ENCODE assay signal across 12 cellular contexts in the genomic region with DNA sequence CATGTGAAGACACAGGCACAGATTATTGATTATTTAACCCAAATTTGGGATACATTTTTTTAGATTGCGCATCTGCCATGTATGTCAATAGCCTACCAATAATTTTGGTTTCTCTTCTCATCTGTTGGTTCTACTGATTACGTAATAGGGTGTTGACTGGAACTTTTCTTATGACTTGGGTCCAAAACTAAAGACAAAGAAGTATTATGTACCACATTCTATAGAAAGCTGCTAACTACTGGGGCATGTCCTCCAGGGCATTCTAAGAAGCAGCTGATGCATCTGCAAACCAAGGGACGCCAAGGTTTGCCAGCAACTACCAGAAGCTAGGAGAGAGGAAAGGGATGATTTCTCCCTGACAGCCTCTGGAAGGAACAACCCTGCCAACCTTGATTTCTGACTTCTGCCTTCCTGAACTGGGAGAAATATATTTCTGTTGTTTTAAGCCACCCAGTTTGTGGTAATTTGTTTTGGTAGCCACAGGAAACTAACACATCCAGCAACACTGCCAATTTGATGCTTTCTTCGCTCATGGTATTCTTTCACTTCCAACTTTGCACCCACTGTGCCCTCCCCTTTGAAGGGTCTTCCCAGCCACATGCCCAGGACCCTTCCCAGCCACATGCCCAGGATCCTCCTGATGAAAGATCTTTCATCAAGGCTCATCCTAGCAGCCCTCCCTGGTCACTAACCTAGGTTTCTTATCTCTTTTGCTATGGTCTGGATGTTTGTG. TPM values are rescaled to one million over a fixed set of nuclear protein-coding genes. Genes with fewer than 3 reads are reported as not detected.
A peak's percentile ranks its signal among the peaks of the same experiment; 100 is the strongest.
DNase-seq lines count a peak whose midpoint lies in the region; ATAC-seq and TF ChIP-seq lines count a peak whose summit lies in the region.
"Had no signal": no experiment of that assay in that cellular context is flagged by ENCODE, and none has a peak within 500 bp of the region (broad histone marks: within the 10 kb centered on the region; RNA-seq: fewer than 3 reads in every experiment).

No MANE protein-coding gene starts in this region.

- intact Hi-C loops in activated B cell treated with CpG ODN at 0.5 μM for 24 hours (cut with micrococcal nuclease): loop anchor here (2.0 kb wide), 1 partner anchor 18 kb away; no protein-coding TSS in a partner anchor
- intact Hi-C loops in activated CD4-positive, alpha-beta memory T cell treated with anti-CD3 and anti-CD28 coated beads for 36 hours (cut with micrococcal nuclease): no loop called here

- DNase-seq in GM12865 (ENCODE audit: low read depth) (peak; percentile 76), GM19240 (ENCODE audit: insufficient read length, low spot score) (peak; percentile 23), activated B cell treated with CpG ODN at 0.5 μM for 24 hours (no peak), DMS53 (lab: John Stamatoyannopoulos, UW) (no peak), left lobe of liver (ENCODE audit: low spot score) (no peak)
- no peak for DNase-seq in effector CD4-positive, alpha-beta T cell
- DNase-seq in activated CD4-positive, alpha-beta memory T cell treated with anti-CD3 and anti-CD28 coated beads for 36 hours: no peak
- DNase-seq: NCI-H1105 treated with DMSO at 0.1 percent for 48 hours, WERI-Rb-1 had no signal

- H3K4me3 Mint-ChIP-seq in activated B cell treated with CpG ODN at 0.5 μM for 24 hours: peak overlapping the region; percentile 78
- no peak overlapping the region for H3K4me3 Mint-ChIP-seq in activated CD4-positive, alpha-beta memory T cell treated with anti-CD3 and anti-CD28 coated beads for 36 hours
- H3K4me3 Mint-ChIP-seq: activated naive CD8-positive, alpha-beta T cell had no signal

- CTCF ChIA-PET in activated B cell treated with CpG ODN at 0.5 μM for 24 hours (lab: Charles Lee): interaction anchor here (1.2 to 2.5 kb wide), 2 partner anchors 16 to 60 kb away, joined by 3 to 12 read pairs; a partner anchor contains a TSS
- CTCF ChIA-PET in activated CD4-positive, alpha-beta memory T cell treated with anti-CD3 and anti-CD28 coated beads for 36 hours (lab: Charles Lee): interaction anchor here (1.2 kb wide), 1 partner anchor 17 kb away, joined by 3 read pairs; no protein-coding TSS in a partner anchor

- peaks cover 32% of the 10 kb centered on the region for H3K36me3 Mint-ChIP-seq in activated B cell treated with CpG ODN at 0.5 μM for 24 hours (ENCODE audit: low read depth)
- peaks cover 4% of the 10 kb centered on the region for H3K36me3 Mint-ChIP-seq in activated CD4-positive, alpha-beta memory T cell treated with anti-CD3 and anti-CD28 coated beads for 36 hours

- ATAC-seq in HG03064 (IDR thresholded peaks at IDR 0.05; ENCODE audit: low read depth, unreplicated experiment) (peak; percentile 42), activated B cell treated with CpG ODN at 0.5 μM for 24 hours (ENCODE audit: low read depth) (no peak), left lobe of liver (no peak)

- H3K27me3 Mint-ChIP-seq in activated B cell treated with CpG ODN at 0.5 μM for 24 hours: no peaks in the 10 kb centered on the region
- no peaks in the 10 kb centered on the region for H3K27me3 Mint-ChIP-seq in activated CD4-positive, alpha-beta memory T cell treated with anti-CD3 and anti-CD28 coated beads for 36 hours
- H3K27me3 Mint-ChIP-seq: activated naive CD8-positive, alpha-beta T cell had no signal

- peaks cover 57% of the 10 kb centered on the region for H3K4me1 Mint-ChIP-seq in activated B cell treated with CpG ODN at 0.5 μM for 24 hours
- peaks cover 22% of the 10 kb centered on the region for H3K4me1 Mint-ChIP-seq in activated CD4-positive, alpha-beta memory T cell treated with anti-CD3 and anti-CD28 coated beads for 36 hours (ENCODE audit: low read depth)

- H3K9me3 Mint-ChIP-seq in activated B cell treated with CpG ODN at 0.5 μM for 24 hours: peaks cover 11% of the 10 kb centered on the region
- peaks cover 14% of the 10 kb centered on the region for H3K9me3 Mint-ChIP-seq in activated CD4-positive, alpha-beta memory T cell treated with anti-CD3 and anti-CD28 coated beads for 36 hours

- H3K27ac Mint-ChIP-seq in activated B cell treated with CpG ODN at 0.5 μM for 24 hours: peak overlapping the region; percentile 96
- no peak overlapping the region for H3K27ac Mint-ChIP-seq in activated CD4-positive, alpha-beta memory T cell treated with anti-CD3 and anti-CD28 coated beads for 36 hours

- H3K4me3 ChIP-seq in GM12865 (ENCODE audit: low read depth, low read length): peak overlapping the region; percentile 36
- H3K4me3 ChIP-seq: BLaER1 had no signal

- TF ChIP-seq CTCF in GM12865 (IDR thresholded peaks at IDR 0.05; ENCODE audit: insufficient read depth, low read depth, low read length, missing control alignments) (no peak), activated B cell treated with CpG ODN at 0.5 μM for 24 hours (IDR thresholded peaks at IDR 0.05) (no peak)

- POLR2A ChIA-PET in activated B cell treated with CpG ODN at 0.5 μM for 24 hours (lab: Charles Lee): interaction anchor here (1.0 to 3.1 kb wide), 4 partner anchors 16 to 61 kb away, joined by 6 to 46 read pairs (median 13); a partner anchor contains a TSS
- POLR2A ChIA-PET in activated CD4-positive, alpha-beta memory T cell treated with anti-CD3 and anti-CD28 coated beads for 36 hours (lab: Charles Lee): interaction anchor here (1.8 kb wide), 1 partner anchor 17 kb away, joined by 5 read pairs; no protein-coding TSS in a partner anchor

RNA-seq across cellular contexts. Expression of a gene that starts 15.9 kb away (rescaled TPM):
- total RNA-seq in activated B cell treated with CpG ODN at 0.5 μM for 24 hours: 39.6 and 43.0 TPM in 2 replicates
- 1 to 10 TPM; 1.5 to 1.8 TPM for total RNA-seq in activated CD4-positive, alpha-beta memory T cell treated with anti-CD3 and anti-CD28 coated beads for 36 hours
- 4.2 TPM for total RNA-seq in left lobe of liver

RNA-seq across cellular contexts. Expression of a gene that starts 36.1 kb away (rescaled TPM):
- total RNA-seq in activated B cell treated with CpG ODN at 0.5 μM for 24 hours (59.1 and 64.7 TPM in 2 replicates), left lobe of liver (1.5 TPM)
- total RNA-seq in activated CD4-positive, alpha-beta memory T cell treated with anti-CD3 and anti-CD28 coated beads for 36 hours: 1 to 10 TPM; 1.4 to 2.2 TPM

RNA-seq across cellular contexts. Expression of a gene that starts 37.7 kb away (rescaled TPM):
- total RNA-seq in activated B cell treated with CpG ODN at 0.5 μM for 24 hours (92.0 and 107 TPM in 2 replicates), left lobe of liver (0.08 TPM)
- under 1 TPM in 1 of 2 experiments, not detected in 1; 0.05 TPM for total RNA-seq in activated CD4-positive, alpha-beta memory T cell treated with anti-CD3 and anti-CD28 coated beads for 36 hours

RNA-seq across cellular contexts. Expression of a gene that starts 47.1 kb away (rescaled TPM):
- total RNA-seq in activated B cell treated with CpG ODN at 0.5 μM for 24 hours: 3.3 and 4.5 TPM in 2 replicates
- total RNA-seq in activated CD4-positive, alpha-beta memory T cell treated with anti-CD3 and anti-CD28 coated beads for 36 hours: under 1 TPM; 0.50 to 0.65 TPM
- total RNA-seq in left lobe of liver: 52.6 TPM

Comparison
In these comparisons a context has a peak if more than half of its experiments do, and no peak if none do; other contexts are left out.
1. DNase-seq: peak in GM12865 (single experiment) and GM19240 (single experiment); none in activated B cell treated with CpG ODN at 0.5 μM for 24 hours (single experiment), DMS53 (single experiment), effector CD4-positive, alpha-beta T cell (single experiment), activated CD4-positive, alpha-beta memory T cell treated with anti-CD3 and anti-CD28 coated beads for 36 hours (single experiment) and left lobe of liver (single experiment).
2. RNA of a gene that starts 36.1 kb away (total RNA-seq): 59.1 to 64.7 TPM in activated B cell treated with CpG ODN at 0.5 μM for 24 hours; 1.4 to 2.2 TPM in activated CD4-positive, alpha-beta memory T cell treated with anti-CD3 and anti-CD28 coated beads for 36 hours and 1.5 TPM in left lobe of liver (single experiment); every median in the first group is over 10 times any median in the second.
3. RNA of a gene that starts 37.7 kb away (total RNA-seq): 92.0 to 107 TPM in activated B cell treated with CpG ODN at 0.5 μM for 24 hours; 0.08 TPM in left lobe of liver (single experiment) and 0.05 TPM in activated CD4-positive, alpha-beta memory T cell treated with anti-CD3 and anti-CD28 coated beads for 36 hours; every median in the first group is over 10 times any median in the second.